8 cellular contexts compared by ENCODE assay signal in genomic region chr7:127391591-127392181, GRCh38. TPM values are rescaled to one million over a fixed set of nuclear protein-coding genes. Genes with fewer than 3 reads are reported as not detected.
DNase-seq lines count a peak whose midpoint lies in the region; ATAC-seq and TF ChIP-seq lines count a peak whose summit lies in the region.

No MANE protein-coding gene starts in this region.

- H3K27me3 ChIP-seq in DOHH2 (ENCODE audit: control insufficient read depth, low read length) (no peaks in the 10 kb centered on the region), HL-60 (ENCODE audit: insufficient read depth, poor library complexity, severe bottlenecking) (no peaks in the 10 kb centered on the region), lower lobe of right lung (ENCODE audit: low read depth) (no peaks in the 10 kb centered on the region)

- H3K27ac ChIP-seq in DOHH2 (ENCODE audit: low read depth, low read length) (peak overlapping the region; percentile 71), HL-60 (replicated peaks) (peak overlapping the region; percentile 98), lower lobe of right lung (peak overlapping the region; percentile 99)

- TF ChIP-seq CTCF in DOHH2 (IDR thresholded peaks at IDR 0.05; ENCODE audit: low read depth, low read length, poor library complexity, severe bottlenecking) (no peak), GM20000 (IDR thresholded peaks at IDR 0.05; ENCODE audit: extremely low read depth, missing control alignments) (no peak), HL-60 (IDR thresholded peaks at IDR 0.05; ENCODE audit: insufficient read depth, low read length) (no peak), lower lobe of right lung (IDR thresholded peaks at IDR 0.05) (no peak)

- H3K79me2 ChIP-seq in DOHH2 (ENCODE audit: control insufficient read depth, low read length) = peaks cover 64% of the 10 kb centered on the region

- H3K9me3 ChIP-seq in DOHH2 (ENCODE audit: control insufficient read depth, insufficient read depth, low read length) = no peaks in the 10 kb centered on the region
- H3K9me3 ChIP-seq in lower lobe of right lung = no peaks in the 10 kb centered on the region

- DNase-seq in GM20000 (ENCODE audit: low spot score) (peak; percentile 59), HL-60 (ENCODE audit: low read depth in 1 of 2, low spot score in 1 of 2) (peak in 1 of 2 experiments; percentile 50), dermis blood vessel endothelial cell (peak; percentile 50), lower lobe of right lung (no peak), NCI-H2171 treated with DMSO at 0.1 percent for 48 hours (lab: John Stamatoyannopoulos, UW) (no peak)
- DNase-seq in activated CD4-positive, alpha-beta T cell treated with anti-CD3 and anti-CD28 coated beads for 1 hour = peak; percentile 32
- DNase-seq in stimulated activated CD8-positive, alpha-beta memory T cell treated with anti-CD3 and anti-CD28 coated beads, Interleukin-7, amount 100 ng/mL, for 24 hours (ENCODE audit: low read depth) = peak; percentile 12

- intact Hi-C loops in lower lobe of right lung (cut with DNase I) = no loop called here

- H3K4me2 ChIP-seq in DOHH2 (ENCODE audit: low read length) = peak overlapping the region; percentile 97

- H3K36me3 ChIP-seq in DOHH2 (ENCODE audit: control insufficient read depth, low read length) = peaks cover 53% of the 10 kb centered on the region
- H3K36me3 ChIP-seq in lower lobe of right lung = peaks cover 21% of the 10 kb centered on the region

- H3K9me2 ChIP-seq in DOHH2 (replicated peaks; ENCODE audit: control insufficient read depth, low read length) = no peaks in the 10 kb centered on the region

- H3K4me3 ChIP-seq in DOHH2 (ENCODE audit: low read length) (peak overlapping the region; percentile 92), HL-60 (replicated peaks; ENCODE audit: insufficient read depth, low read length) (peak overlapping the region; percentile 76), lower lobe of right lung (peak overlapping the region; percentile 98)

- peaks cover 18% of the 10 kb centered on the region for H3F3A ChIP-seq in DOHH2 (ENCODE audit: control insufficient read depth, insufficient read depth)

- peaks cover 18% of the 10 kb centered on the region for H4K20me1 ChIP-seq in DOHH2 (ENCODE audit: control insufficient read depth, insufficient read depth, low read depth, low read length)

- H3K4me1 ChIP-seq in DOHH2 (ENCODE audit: control insufficient read depth, low read length) = peaks cover 74% of the 10 kb centered on the region
- peaks cover 44% of the 10 kb centered on the region for H3K4me1 ChIP-seq in lower lobe of right lung

- peak; percentile 56 to 63 for ATAC-seq in lower lobe of right lung

RNA-seq across cellular contexts. Expression of gene ZNF800, which starts 0.8 kb away (rescaled TPM):
- total RNA-seq in dermis blood vessel endothelial cell = 15.2 and 15.8 TPM in 2 replicates
- 36.6 TPM for total RNA-seq in lower lobe of right lung

Comparison
In these comparisons a context has a peak if more than half of its experiments do, and no peak if none do; other contexts are left out.
1. DNase-seq: peak in GM20000 (single experiment), activated CD4-positive, alpha-beta T cell treated with anti-CD3 and anti-CD28 coated beads for 1 hour (single experiment), dermis blood vessel endothelial cell (single experiment) and stimulated activated CD8-positive, alpha-beta memory T cell treated with anti-CD3 and anti-CD28 coated beads, Interleukin-7, amount 100 ng/mL, for 24 hours (single experiment); none in lower lobe of right lung (single experiment) and NCI-H2171 treated with DMSO at 0.1 percent for 48 hours (single experiment).
2. Peak in every context shown above with its lines, with median percentiles within 50 percentile points of each other: H3K27ac ChIP-seq and H3K4me3 ChIP-seq.